9 cellular contexts compared by ENCODE assay signal in the genomic region with DNA sequence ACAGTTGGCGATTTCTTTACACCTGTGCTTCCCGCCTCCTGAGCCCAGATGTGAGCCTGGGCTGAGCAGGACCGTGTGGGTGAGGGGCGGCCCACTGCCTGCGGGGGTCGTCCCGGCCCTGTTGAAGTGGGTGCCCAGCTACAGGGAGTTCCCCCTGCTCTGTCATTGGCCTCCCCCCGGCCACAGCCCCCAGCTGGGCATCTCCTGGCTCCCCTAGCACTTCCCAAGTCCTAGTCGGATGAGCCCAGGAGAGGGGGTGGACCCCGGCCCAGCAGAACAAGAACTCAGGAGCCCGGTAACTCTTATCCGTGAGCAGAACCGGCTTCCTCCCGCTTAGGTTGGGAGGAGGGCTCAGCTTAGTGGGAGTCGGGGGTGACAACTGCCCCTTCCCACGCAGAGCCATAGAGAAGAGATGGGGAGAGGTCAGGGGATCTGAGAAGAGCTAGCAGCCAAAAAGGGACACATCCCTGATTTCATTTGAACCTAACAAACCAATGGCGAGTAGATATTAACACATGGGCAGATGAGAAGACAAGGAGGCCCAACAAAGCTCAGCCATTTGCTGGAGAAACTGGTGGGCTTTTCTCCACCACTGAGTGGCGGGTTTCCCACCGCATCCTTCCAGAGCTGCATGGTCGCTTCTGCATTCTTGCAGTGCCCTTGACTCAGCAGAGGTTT. TPM values are rescaled to one million over a fixed set of nuclear protein-coding genes. Genes with fewer than 3 reads are reported as not detected.
A peak's percentile ranks its signal among the peaks of the same experiment; 100 is the strongest.
DNase-seq lines count a peak whose midpoint lies in the region; ATAC-seq, FAIRE-seq and TF ChIP-seq lines count a peak whose summit lies in the region.
"Had no signal": no experiment of that assay in that cellular context is flagged by ENCODE, and none has a peak within 500 bp of the region (broad histone marks: within the 10 kb centered on the region; RNA-seq: fewer than 3 reads in every experiment).

No MANE protein-coding gene starts in this region.

- POLR2A ChIA-PET in HepG2 (lab: Yijun Ruan, JAX) = no interaction called here

- DNase-seq in DMS79 treated with DMSO at 0.1 percent for 48 hours (lab: John Stamatoyannopoulos, UW) (peak; percentile 21), DMS79 (lab: John Stamatoyannopoulos, UW) (no peak), breast epithelium (ENCODE audit: low spot score in 2 of 2) (no peak), HepG2 (ENCODE audit: low spot score) (no peak), AG20443 (ENCODE audit: low spot score) (no peak), NCI-H1694 (lab: John Stamatoyannopoulos, UW) (no peak), NCI-H82 (lab: John Stamatoyannopoulos, UW) (no peak)
- DNase-seq in stimulated activated naive B cell treated with anti-CD40 and anti-IgM and Interleukin-4, amounts not matched to agents 10 μg/mL and 1 μg/mL and 100 μg/mL, for 72 hours = no peak
- DNase-seq: cortex of kidney had no signal

- FAIRE-seq in HepG2 (lab: Jason Lieb, UNC) = no peak

- peak overlapping the region; percentile 48 to 61 for H3K4me3 Mint-ChIP-seq in stimulated activated naive B cell treated with anti-CD40 and anti-IgM and Interleukin-4, amounts not matched to agents 10 μg/mL and 1 μg/mL and 100 μg/mL, for 72 hours

- H4K20me1 ChIP-seq in HepG2 (ENCODE audit: insufficient read depth, low read length) = no peaks in the 10 kb centered on the region

- H3K4me1 Mint-ChIP-seq in stimulated activated naive B cell treated with anti-CD40 and anti-IgM and Interleukin-4, amounts not matched to agents 10 μg/mL and 1 μg/mL and 100 μg/mL, for 72 hours = peaks cover 4 to 6% of the 10 kb centered on the region in 2 donors

- H3K27ac ChIP-seq in breast epithelium (no peak overlapping the region), HepG2 (ENCODE audit: extremely low read length, insufficient read depth, low read length) (no peak overlapping the region)

- H3K36me3 ChIP-seq in breast epithelium (no peaks in the 10 kb centered on the region), HepG2 (replicated peaks in 1 of 2; ENCODE audit: control insufficient read depth in 1 of 2, insufficient read depth in 2 of 2, low read length in 2 of 2) (no peaks in the 10 kb centered on the region)

- no TSS peak for BruUV-seq in HepG2 (replicated peaks; lab: Mats Ljungman, UMichigan)

- H3K4me3 ChIP-seq in breast epithelium (peak overlapping the region; percentile 47 to 72 (median 60)), HepG2 (replicated peaks in 1 of 3; ENCODE audit: insufficient read depth in 1 of 3, low read depth in 2 of 3, low read length in 3 of 3) (peak overlapping the region in 2 of 3 experiments; percentile 16 to 28; a peak in 2 of 6 replicates)

- WGBS in HepG2 (ENCODE audit: low lambda C conversion rate) = 56% methylated on average over 9 of the region's 20 CpGs

- H3K79me2 ChIP-seq in HepG2 (ENCODE audit: insufficient read depth, low read length) = no peaks in the 10 kb centered on the region

- H2AFZ ChIP-seq in HepG2 (ENCODE audit: low read length) = no peak overlapping the region

- intact Hi-C loops in breast epithelium (cut with DNase I; ENCODE audit: low total_unique reads) = no loop called here
- intact Hi-C loops in HepG2 (cut with micrococcal nuclease; ENCODE audit: unreplicated experiment) = no loop called here

- H3K9me3 Mint-ChIP-seq in stimulated activated naive B cell treated with anti-CD40 and anti-IgM and Interleukin-4, amounts not matched to agents 10 μg/mL and 1 μg/mL and 100 μg/mL, for 72 hours = peaks cover 0 to 1% of the 10 kb centered on the region in 2 donors

- TF ChIP-seq CTCF in breast epithelium (IDR thresholded peaks at IDR 0.05) (no peak), HepG2 (CRISPR knock-in tag; IDR thresholded peaks at IDR 0.05) (no peak)

- peak overlapping the region; percentile 70 for H3K4me2 ChIP-seq in HepG2 (ENCODE audit: low read depth, low read length)

- TF ChIP-seq POLR2A in breast epithelium (IDR thresholded peaks at IDR 0.05) (no peak), HepG2 (IDR thresholded peaks at IDR 0.05; ENCODE audit: insufficient read depth in 1 of 2, low read depth in 2 of 2, low read length in 2 of 2) (no peak)

- no peak; the same call in 2 of the 3 replicates for ATAC-seq in HepG2
- ATAC-seq in stimulated activated naive B cell treated with anti-CD40 and anti-IgM and Interleukin-4, amounts not matched to agents 10 μg/mL and 1 μg/mL and 100 μg/mL, for 72 hours (replicated peaks) = peak in 1 of 2 donors; percentile 6

- H3K4me1 ChIP-seq in breast epithelium (peaks cover 0 to 4% of the 10 kb centered on the region in 2 donors), HepG2 (ENCODE audit: insufficient read depth, low read length) (peaks cover 17% of the 10 kb centered on the region)

- in situ Hi-C loops in HepG2 (cut with HindIII; ENCODE audit: extremely low pct_ligation_motif_present, low pct_unique_long_range_greater_than_20kb) = no loop called here

- H3K27ac Mint-ChIP-seq in stimulated activated naive B cell treated with anti-CD40 and anti-IgM and Interleukin-4, amounts not matched to agents 10 μg/mL and 1 μg/mL and 100 μg/mL, for 72 hours = peak overlapping the region; percentile 6

- H3K9ac ChIP-seq in HepG2 (ENCODE audit: insufficient read depth, low read depth, low read length) = no peak overlapping the region

- H3K9me3 ChIP-seq in breast epithelium (no peaks in the 10 kb centered on the region), HepG2 (ENCODE audit: low read length) (no peaks in the 10 kb centered on the region)

- TF ChIP-seq EP300 in HepG2 (IDR thresholded peaks at IDR 0.05; ENCODE audit: low read depth in 2 of 2, low read length in 2 of 2) = no peak
- no peak for TF ChIP-seq EP300 in HepG2 (CRISPR knock-in tag; IDR thresholded peaks at IDR 0.05; ENCODE audit: borderline replicate concordance)

- CTCF ChIA-PET in HepG2 (lab: Yijun Ruan, JAX; ENCODE audit: low intra/inter-chr PET ratio, low total read pairs) = no interaction called here

- H3K27me3 ChIP-seq in breast epithelium (no peaks in the 10 kb centered on the region), HepG2 (ENCODE audit: control insufficient read depth in 1 of 2, insufficient read depth in 2 of 2, low read length in 2 of 2) (peaks cover 9 to 62% of the 10 kb centered on the region in 2 experiments)

- peaks cover 63 to 74% of the 10 kb centered on the region in 2 donors for H3K27me3 Mint-ChIP-seq in stimulated activated naive B cell treated with anti-CD40 and anti-IgM and Interleukin-4, amounts not matched to agents 10 μg/mL and 1 μg/mL and 100 μg/mL, for 72 hours

- no peaks in the 10 kb centered on the region for H3K36me3 Mint-ChIP-seq in stimulated activated naive B cell treated with anti-CD40 and anti-IgM and Interleukin-4, amounts not matched to agents 10 μg/mL and 1 μg/mL and 100 μg/mL, for 72 hours

- TF ChIP-seq RAD21 in HepG2 (CRISPR knock-in tag; IDR thresholded peaks at IDR 0.05) = no peak

TF ChIP-seq in HepG2, 621 proteins besides CTCF, POLR2A, EP300 and RAD21 (continues in another document):
- TF ChIP-seq THAP11 (CRISPR knock-in tag; IDR thresholded peaks at IDR 0.05) (no peak), ZBTB33 (CRISPR knock-in tag; IDR thresholded peaks at IDR 0.05) (no peak), ZC3H13 (CRISPR knock-in tag; IDR thresholded peaks at IDR 0.05) (no peak)

RNA-seq across cellular contexts. Expression of gene PAQR5, which starts 0.9 kb away (rescaled TPM):
- total RNA-seq in breast epithelium (1 to 10 TPM in 2 of 3 donors, under 1 TPM in 1; 0.96 to 2.6 (median 2.0) TPM), HepG2 (2016; rRNA removed; fragmentation: Illumina TruSeq; extraction: Trizol) (0.11 and 0.53 TPM in 2 replicates)
- 0.62 TPM in 1 of 2 replicates, not detected in the other for total RNA-seq in HepG2 (2016; cell fraction: cytosol; rRNA removed; fragmentation: Illumina TruSeq; extraction: Trizol; ENCODE audit: low read depth)
- 0.22 and 0.37 TPM in 2 replicates for total RNA-seq in HepG2 (2016; cell fraction: insoluble cytoplasmic fraction; rRNA removed; fragmentation: Illumina TruSeq; extraction: Trizol)
- total RNA-seq in HepG2 (2016; cell fraction: membrane; rRNA removed; fragmentation: Illumina TruSeq; extraction: Trizol) = 0.56 and 0.72 TPM in 2 replicates
- total RNA-seq in HepG2 (2016; cell fraction: nucleus; rRNA removed; fragmentation: Illumina TruSeq; extraction: Trizol) = 0.19 and 0.25 TPM in 2 replicates
- 1.3 and 1.4 TPM in 2 replicates for polyA plus RNA-seq in HepG2 (2011; rRNA removed)
- 1.4 and 2.3 TPM in 2 replicates for polyA plus RNA-seq in HepG2 (2011; cell fraction: cytosol; rRNA removed)
- polyA plus RNA-seq in HepG2 (2011; cell fraction: nucleus; rRNA removed) = 0.56 and 1.2 TPM in 2 replicates
- polyA plus RNA-seq in HepG2 (2012) = 0.72 and 3.1 TPM in 2 replicates
- 0.37 and 0.63 TPM in 2 replicates for polyA plus RNA-seq in HepG2 (2016; cell fraction: cytosol; fragmentation: Illumina TruSeq; extraction: Trizol; ENCODE audit: low read depth)
- polyA plus RNA-seq in HepG2 (2016; cell fraction: insoluble cytoplasmic fraction; fragmentation: Illumina TruSeq; extraction: Trizol; ENCODE audit: low read depth) = 0.15 and 0.24 TPM in 2 replicates
- polyA plus RNA-seq in HepG2 (2016; cell fraction: membrane; fragmentation: Illumina TruSeq; extraction: Trizol; ENCODE audit: low read depth) = 0.45 and 0.46 TPM in 2 replicates
- 0.29 and 0.81 TPM in 2 replicates for polyA plus RNA-seq in HepG2 (2016; cell fraction: nucleus; fragmentation: Illumina TruSeq; extraction: Trizol; ENCODE audit: insufficient read depth, low read depth)
- 13.5 and 247 TPM in 2 replicates for polyA minus RNA-seq in HepG2 (2011; rRNA and poly(A)+ RNA removed; ENCODE audit: low replicate concordance)
- 0.97 and 2.9 TPM in 2 replicates for polyA minus RNA-seq in HepG2 (2011; cell fraction: cytosol; rRNA and poly(A)+ RNA removed)
- polyA minus RNA-seq in HepG2 (2011; cell fraction: nucleus; rRNA and poly(A)+ RNA removed) = 1.3 and 1.9 TPM in 2 replicates
